8 cellular contexts compared by ENCODE assay signal in the genomic region with DNA sequence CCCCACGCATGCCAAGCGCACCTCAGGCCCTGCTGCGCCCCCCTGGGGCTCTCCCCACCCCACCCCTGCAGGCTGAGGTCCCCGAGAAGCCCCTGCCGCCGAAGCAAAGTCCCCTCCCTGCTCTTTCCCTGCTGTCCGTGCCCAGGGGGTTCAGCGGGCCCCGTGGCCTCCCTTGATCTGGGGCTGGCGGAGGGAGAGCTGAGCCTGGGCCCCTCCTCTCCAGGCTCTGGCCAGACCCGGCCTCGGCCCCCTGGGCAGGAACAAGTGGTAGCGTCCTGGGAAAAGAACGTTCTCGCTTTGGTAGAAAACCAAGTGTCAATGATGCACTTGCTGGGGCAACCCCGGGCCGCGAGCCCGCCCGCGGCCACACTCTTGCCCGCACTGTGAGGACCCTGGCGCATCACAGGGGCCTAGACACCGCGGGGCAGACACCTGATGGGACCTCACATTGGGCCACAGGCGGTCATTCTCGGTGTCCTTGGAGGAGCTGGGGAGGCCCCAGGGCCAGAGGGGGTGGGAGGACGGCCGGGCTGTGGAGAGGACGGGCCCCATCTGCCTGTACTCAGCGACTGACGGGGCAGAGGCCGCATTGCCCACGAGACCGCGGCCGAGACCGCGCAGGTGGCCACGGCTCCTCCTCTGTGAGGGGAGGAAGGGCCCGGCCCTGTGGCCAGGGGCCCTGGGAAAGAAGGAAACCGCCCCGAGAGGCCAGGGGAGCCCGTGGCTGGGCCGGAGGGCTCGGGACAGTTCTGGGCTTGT. TPM values are rescaled to one million over a fixed set of nuclear protein-coding genes. Genes with fewer than 3 reads are reported as not detected.
DNase-seq lines count a peak whose midpoint lies in the region; ATAC-seq lines count a peak whose summit lies in the region.

No MANE protein-coding gene starts in this region.

- peaks cover 24% of the 10 kb centered on the region for H3K36me3 ChIP-seq in SJSA1
- peaks cover 0 to 11% of the 10 kb centered on the region in 2 donors for H3K36me3 ChIP-seq in esophagus (ENCODE audit: control insufficient read depth in 2 of 2, insufficient read depth in 2 of 2, low read length in 1 of 2)
- H3K36me3 ChIP-seq in rectal smooth muscle tissue (ENCODE audit: control insufficient read depth, insufficient read depth, low read length): no peaks in the 10 kb centered on the region

- H3K4me1 ChIP-seq in SJSA1 (replicated peaks) (peaks cover 35% of the 10 kb centered on the region), esophagus (ENCODE audit: control insufficient read depth in 2 of 2, insufficient read depth in 2 of 2, low read length in 1 of 2) (peaks cover 19 to 58% of the 10 kb centered on the region in 2 donors), rectal smooth muscle tissue (ENCODE audit: control insufficient read depth, insufficient read depth, low read length) (peaks cover 4% of the 10 kb centered on the region)

- peak overlapping the region; percentile 53 for H3K9ac ChIP-seq in rectal smooth muscle tissue (ENCODE audit: low read length)

- no peaks in the 10 kb centered on the region for H3K9me3 ChIP-seq in SJSA1 (replicated peaks)
- no peaks in the 10 kb centered on the region for H3K9me3 ChIP-seq in esophagus (ENCODE audit: control insufficient read depth in 2 of 2, insufficient read depth in 1 of 2, low read depth in 1 of 2, low read length in 1 of 2)

- DNase-seq in stimulated activated CD4-positive, alpha-beta T cell treated with anti-CD3 and anti-CD28 coated beads, TNF-alpha, amount 100 ng/mL, for 4 hours (ENCODE audit: low read depth in 3 of 3): peak in 2 of 3 experiments; percentile 12 to 26
- no peak for DNase-seq in stimulated activated CD4-positive, alpha-beta T cell treated with anti-CD3 and anti-CD28 coated beads, Interleukin-4, amount 100 ng/mL, for 4 hours
- DNase-seq in SJSA1 (ENCODE audit: low read depth in 1 of 2, low spot score in 2 of 2) (no peak), NCI-H2081 (lab: John Stamatoyannopoulos, UW) (no peak), DMS153 (lab: John Stamatoyannopoulos, UW) (no peak)

- WGBS in esophagus, 2 donors: 49 to 68% methylated on average over 36 to 46 of the region's 46 CpGs

- H3K27ac ChIP-seq in SJSA1 (peak overlapping the region; percentile 66), esophagus (ENCODE audit: low read depth in 2 of 2, low read length in 1 of 2) (peak overlapping the region; percentile 94), rectal smooth muscle tissue (ENCODE audit: low read depth, low read length) (peak overlapping the region; percentile 72)

- H3K27me3 ChIP-seq in SJSA1 (replicated peaks) (no peaks in the 10 kb centered on the region), esophagus (ENCODE audit: control insufficient read depth in 1 of 2, insufficient read depth in 2 of 2, low read length in 2 of 2) (no peaks in the 10 kb centered on the region), rectal smooth muscle tissue (ENCODE audit: control insufficient read depth, insufficient read depth, low read length) (no peaks in the 10 kb centered on the region)

- ATAC-seq in HG03469 (IDR thresholded peaks at IDR 0.05; ENCODE audit: unreplicated experiment): no peak

- peak overlapping the region; percentile 53 for H3K4me3 ChIP-seq in SJSA1
- H3K4me3 ChIP-seq in esophagus (ENCODE audit: low read depth in 1 of 2, low read length in 2 of 2): peak overlapping the region; percentile 24 to 76
- peak overlapping the region; percentile 65 for H3K4me3 ChIP-seq in rectal smooth muscle tissue (ENCODE audit: low read length)

RNA-seq across cellular contexts. Expression of gene GPX4, which starts 29.0 kb away (rescaled TPM):
- 387 and 449 TPM in 2 replicates for total RNA-seq in SJSA1 (2014; rRNA removed; shearing (Covaris generic))
- polyA plus RNA-seq in esophagus: 100 to 1,000 TPM; 271 to 294 TPM

RNA-seq across cellular contexts. Expression of gene POLR2E, which starts 37.6 kb away (rescaled TPM):
- total RNA-seq in SJSA1 (2014; rRNA removed; shearing (Covaris generic)): 143 and 173 TPM in 2 replicates
- polyA plus RNA-seq in esophagus: 100 to 1,000 TPM in 1 of 2 donors, 10 to 100 TPM in 1; 77.9 to 162 TPM

RNA-seq across cellular contexts. Expression of gene SBNO2, which starts 41.3 kb away (rescaled TPM):
- total RNA-seq in SJSA1 (2014; rRNA removed; shearing (Covaris generic)): 24.8 and 26.2 TPM in 2 replicates
- polyA plus RNA-seq in esophagus: 10 to 100 TPM; 43.1 to 56.5 TPM

Comparison
In these comparisons a context has a peak if more than half of its experiments do, and no peak if none do; other contexts are left out.
1. DNase-seq: peak in stimulated activated CD4-positive, alpha-beta T cell treated with anti-CD3 and anti-CD28 coated beads, TNF-alpha, amount 100 ng/mL, for 4 hours (2 of 3); none in stimulated activated CD4-positive, alpha-beta T cell treated with anti-CD3 and anti-CD28 coated beads, Interleukin-4, amount 100 ng/mL, for 4 hours (0 of 2), SJSA1 (0 of 2), NCI-H2081 (0 of 2) and DMS153 (single experiment).
2. Peak in every context shown above with its lines, with median percentiles within 50 percentile points of each other: H3K27ac ChIP-seq and H3K4me3 ChIP-seq.